Comparison of ENCODE assay signal across 8 cellular contexts in the genomic region with DNA sequence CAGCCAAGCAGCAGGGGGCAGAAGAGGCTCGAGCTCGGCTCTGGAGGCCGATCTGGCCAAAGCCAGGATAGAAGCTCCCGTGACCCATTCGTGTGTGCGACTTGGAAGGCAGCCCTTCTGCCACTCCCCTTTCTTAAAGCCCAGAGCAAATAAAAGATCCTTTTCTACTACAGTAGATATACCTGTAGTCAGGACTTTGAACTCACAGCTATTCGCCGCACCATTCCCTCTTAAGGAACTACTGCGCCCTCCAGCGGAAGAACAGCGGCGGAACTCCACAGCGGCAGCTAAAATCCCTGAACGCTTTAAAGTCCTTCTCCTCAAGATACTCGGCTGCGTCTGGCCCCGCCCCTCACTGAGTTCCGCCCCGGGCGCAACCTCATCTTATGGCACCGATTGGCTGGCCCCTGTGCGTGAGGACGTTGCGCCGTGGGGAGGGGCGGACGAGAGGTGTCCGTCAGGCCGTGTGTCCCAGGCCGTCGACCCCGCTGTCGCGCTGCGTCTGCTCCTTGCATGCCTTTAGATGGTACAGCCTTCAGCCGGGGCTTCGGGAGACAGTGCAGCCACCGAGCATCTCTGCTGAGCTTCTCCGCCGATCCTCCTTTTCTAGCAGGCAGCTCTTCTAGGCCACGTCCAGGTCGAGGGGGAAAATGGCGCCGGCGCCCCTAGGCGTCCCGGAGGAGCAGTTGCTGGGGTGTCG. TPM values are rescaled to one million over a fixed set of nuclear protein-coding genes. Genes with fewer than 3 reads are reported as not detected.
A peak's percentile ranks its signal among the peaks of the same experiment; 100 is the strongest.
DNase-seq lines count a peak whose midpoint lies in the region; ATAC-seq and TF ChIP-seq lines count a peak whose summit lies in the region.

A gene with protein sequence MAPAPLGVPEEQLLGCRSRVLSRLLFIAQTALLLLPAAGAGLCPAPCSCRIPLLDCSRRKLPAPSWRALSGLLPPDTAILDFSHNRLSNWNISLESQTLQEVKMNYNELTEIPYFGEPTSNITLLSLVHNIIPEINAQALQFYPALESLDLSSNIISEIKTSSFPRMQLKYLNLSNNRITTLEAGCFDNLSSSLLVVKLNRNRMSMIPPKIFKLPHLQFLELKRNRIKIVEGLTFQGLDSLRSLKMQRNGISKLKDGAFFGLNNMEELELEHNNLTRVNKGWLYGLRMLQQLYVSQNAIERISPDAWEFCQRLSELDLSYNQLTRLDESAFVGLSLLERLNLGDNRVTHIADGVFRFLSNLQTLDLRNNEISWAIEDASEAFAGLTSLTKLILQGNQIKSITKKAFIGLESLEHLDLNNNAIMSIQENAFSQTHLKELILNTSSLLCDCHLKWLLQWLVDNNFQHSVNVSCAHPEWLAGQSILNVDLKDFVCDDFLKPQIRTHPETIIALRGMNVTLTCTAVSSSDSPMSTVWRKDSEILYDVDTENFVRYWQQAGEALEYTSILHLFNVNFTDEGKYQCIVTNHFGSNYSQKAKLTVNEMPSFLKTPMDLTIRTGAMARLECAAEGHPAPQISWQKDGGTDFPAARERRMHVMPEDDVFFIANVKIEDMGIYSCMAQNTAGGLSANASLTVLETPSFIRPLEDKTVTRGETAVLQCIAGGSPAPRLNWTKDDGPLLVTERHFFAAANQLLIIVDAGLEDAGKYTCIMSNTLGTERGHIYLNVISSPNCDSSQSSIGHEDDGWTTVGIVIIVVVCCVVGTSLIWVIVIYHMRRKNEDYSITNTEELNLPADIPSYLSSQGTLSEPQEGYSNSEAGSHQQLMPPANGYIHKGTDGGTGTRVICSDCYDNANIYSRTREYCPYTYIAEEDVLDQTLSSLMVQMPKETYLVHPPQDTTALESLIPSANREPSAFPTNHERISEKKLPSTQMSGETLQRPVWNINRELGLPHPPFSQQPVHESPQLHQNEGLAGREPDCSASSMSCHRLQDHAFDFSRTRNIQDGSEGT (plus strand): TSS at position 442 of the 700 bp plus-strand sequence. CDS start 209 bp downstream, at position 651.

- H3K27me3 ChIP-seq in osteoblast (ENCODE audit: insufficient read depth, low read length) (no peaks in the 10 kb centered on the region), thoracic aorta (replicated peaks; ENCODE audit: insufficient read depth) (no peaks in the 10 kb centered on the region)

- H3K27ac ChIP-seq in osteoblast (ENCODE audit: low read depth, low read length) (peak within 1 kb of the TSS; percentile 93), thoracic aorta (peak within 1 kb of the TSS; percentile 83 to 86)

- H3K4me3 ChIP-seq in GM12864 (ENCODE audit: low read depth, low read length) = peak within 1 kb of the TSS; percentile 100
- peak within 1 kb of the TSS; percentile 99 for H3K4me3 ChIP-seq in osteoblast (ENCODE audit: insufficient read depth, low read length)
- peak within 1 kb of the TSS; percentile 91 for H3K4me3 ChIP-seq in thoracic aorta

- peaks cover 12% of the 10 kb centered on the region for H3K4me1 ChIP-seq in osteoblast (ENCODE audit: insufficient read depth, low read length)
- peaks cover 11 to 34% of the 10 kb centered on the region in 2 donors for H3K4me1 ChIP-seq in thoracic aorta (ENCODE audit: control insufficient read depth in 1 of 2, low read depth in 2 of 2)

- H2AFZ ChIP-seq in osteoblast (ENCODE audit: low read length) = peak within 1 kb of the TSS; percentile 100

- H3K27me3 Mint-ChIP-seq in activated naive CD8-positive, alpha-beta T cell = no peaks in the 10 kb centered on the region
- peaks cover 12% of the 10 kb centered on the region for H3K27me3 Mint-ChIP-seq in glutamatergic neuron (ENCODE audit: unreplicated experiment)

- H3K79me2 ChIP-seq in osteoblast (ENCODE audit: insufficient read depth, low read length) = peaks cover 45% of the 10 kb centered on the region

- H3K4me3 Mint-ChIP-seq in activated naive CD8-positive, alpha-beta T cell = peak within 1 kb of the TSS; percentile 98
- H3K4me3 Mint-ChIP-seq in glutamatergic neuron (ENCODE audit: unreplicated experiment) = peak within 1 kb of the TSS; percentile 100

- TF ChIP-seq CTCF in GM12864 (IDR thresholded peaks at IDR 0.05; ENCODE audit: low read depth, low read length, missing control alignments) (peak; percentile 87), glutamatergic neuron (IDR thresholded peaks at IDR 0.05; ENCODE audit: partially characterized antibody, unreplicated experiment) (peak; percentile 85), osteoblast (IDR thresholded peaks at IDR 0.05; ENCODE audit: extremely low read depth, low read depth, low read length) (peak; percentile 86), thoracic aorta (IDR thresholded peaks at IDR 0.05) (peak; percentile 74)

- peaks cover 34% of the 10 kb centered on the region for H3K4me1 Mint-ChIP-seq in activated naive CD8-positive, alpha-beta T cell (ENCODE audit: low read depth)
- H3K4me1 Mint-ChIP-seq in glutamatergic neuron (ENCODE audit: low read depth, unreplicated experiment) = peaks cover 5% of the 10 kb centered on the region

- H3K36me3 Mint-ChIP-seq in activated naive CD8-positive, alpha-beta T cell = no peaks in the 10 kb centered on the region
- H3K36me3 Mint-ChIP-seq in glutamatergic neuron (ENCODE audit: unreplicated experiment) = peaks cover 6% of the 10 kb centered on the region

- DNase-seq in GM12864 (ENCODE audit: low read depth) (peak; percentile 91), NCI-H1092 treated with DMSO at 0.1 percent for 48 hours (lab: John Stamatoyannopoulos, UW) (peak; percentile 97), SKM-1 (lab: John Stamatoyannopoulos, UW; ENCODE audit: unreplicated experiment) (peak; percentile 96), glutamatergic neuron (peak; percentile 99), osteoblast (ENCODE audit: insufficient read length, low spot score, missing footprints) (peak; percentile 98), thoracic aorta (ENCODE audit: low spot score) (peak; percentile 96)

- peak within 1 kb of the TSS; percentile 93 for H3K27ac Mint-ChIP-seq in activated naive CD8-positive, alpha-beta T cell
- peak within 1 kb of the TSS; percentile 99 for H3K27ac Mint-ChIP-seq in glutamatergic neuron (ENCODE audit: unreplicated experiment)

- H4K20me1 ChIP-seq in osteoblast (ENCODE audit: insufficient read depth, low read length) = peaks cover 31% of the 10 kb centered on the region

- H3K36me3 ChIP-seq in osteoblast (ENCODE audit: insufficient read depth, low read length) (no peaks in the 10 kb centered on the region), thoracic aorta (no peaks in the 10 kb centered on the region)

- H3K9me3 ChIP-seq in osteoblast (ENCODE audit: low read depth, low read length) = no peaks in the 10 kb centered on the region
- H3K9me3 ChIP-seq in thoracic aorta = no peaks in the 10 kb centered on the region

- H3K9me3 Mint-ChIP-seq in activated naive CD8-positive, alpha-beta T cell (ENCODE audit: low read depth) = no peaks in the 10 kb centered on the region
- H3K9me3 Mint-ChIP-seq in glutamatergic neuron (ENCODE audit: unreplicated experiment) = peaks cover 18% of the 10 kb centered on the region

- H3K4me2 ChIP-seq in osteoblast (ENCODE audit: insufficient read depth, low read length) = peak within 1 kb of the TSS; percentile 85

- ATAC-seq in HG02623 (IDR thresholded peaks at IDR 0.05; ENCODE audit: unreplicated experiment) (peak; percentile 94), thoracic aorta (ENCODE audit: insufficient number of reproducible peaks, low FRiP score, low read depth) (peak; percentile 98)

RNA-seq across cellular contexts. Expression of the gene that starts here (rescaled TPM):
- total RNA-seq in glutamatergic neuron (ENCODE audit: unreplicated experiment) (23.4 TPM), osteoblast (17.4 and 18.6 TPM in 2 replicates), thoracic aorta (10 to 100 TPM; 13.4 to 44.7 TPM)

Comparison
In these comparisons a context has a peak if more than half of its experiments do, and no peak if none do; other contexts are left out.
1. Peak in every context shown above with its lines: DNase-seq, ATAC-seq, H3K4me3 ChIP-seq and H3K27ac ChIP-seq.